8 cellular contexts compared by ENCODE assay signal in genomic region chrX:123961268-123962005, GRCh38. TPM values are rescaled to one million over a fixed set of nuclear protein-coding genes. Genes with fewer than 3 reads are reported as not detected.
DNase-seq lines count a peak whose midpoint lies in the region; ATAC-seq and TF ChIP-seq lines count a peak whose summit lies in the region.

Gene STAG2 (plus strand): TSS chrX:123961706. CDS start chrX:124022628, 60,922 bp downstream.

- H3K4me3 Mint-ChIP-seq in natural killer cell = peak within 1 kb of the TSS; percentile 99

- peak; percentile 35 for TF ChIP-seq POLR2A in NB4 (IDR thresholded peaks at IDR 0.05; ENCODE audit: extremely low read depth, insufficient read length)

- peak in 1 of 3 donors; percentile 16 for ATAC-seq in natural killer cell
- ATAC-seq in HG02623 (IDR thresholded peaks at IDR 0.05; ENCODE audit: unreplicated experiment) = no peak

- H3K27ac Mint-ChIP-seq in natural killer cell = peak within 1 kb of the TSS; percentile 99 to 100

- peak within 1 kb of the TSS; percentile 98 for H3K27ac ChIP-seq in SJSA1

- peaks cover 33 to 36% of the 10 kb centered on the region in 2 donors for H3K4me1 Mint-ChIP-seq in natural killer cell

- intact Hi-C loops in natural killer cell (cut with micrococcal nuclease) = loop anchor here (5.0 kb wide), 5 partner anchors 51 to 401 kb away; no protein-coding TSS in a partner anchor

- H3K27me3 Mint-ChIP-seq in natural killer cell (ENCODE audit: low read depth in 2 of 2) = no peaks in the 10 kb centered on the region

- no peak for TF ChIP-seq CTCF in NB4 (IDR thresholded peaks at IDR 0.05; ENCODE audit: low read depth, low read length)
- TF ChIP-seq CTCF in natural killer cell (IDR thresholded peaks at IDR 0.05) = no peak

- peak within 1 kb of the TSS; percentile 95 for H3K4me3 ChIP-seq in NB4 (ENCODE audit: low read depth, low read length)
- peak within 1 kb of the TSS; percentile 77 for H3K4me3 ChIP-seq in SJSA1

- peaks cover 3% of the 10 kb centered on the region for H3K36me3 ChIP-seq in SJSA1

- H3K27me3 ChIP-seq in SJSA1 (replicated peaks) = no peaks in the 10 kb centered on the region

- no peaks in the 10 kb centered on the region for H3K9me3 Mint-ChIP-seq in natural killer cell

- 0 out of 2 replicates have a peak, but pooled peaks cover 3% of the 10 kb centered on the region for H3K4me1 ChIP-seq in SJSA1 (replicated peaks)

- H3K9me3 ChIP-seq in SJSA1 (replicated peaks) = no peaks in the 10 kb centered on the region

- DNase-seq in ELR (ENCODE audit: low read depth) (peak; percentile 88), NB4 (ENCODE audit: low read depth) (peak; percentile 94), SJSA1 (ENCODE audit: low read depth in 1 of 2, low spot score in 2 of 2) (peak; percentile 74 to 84), fibroblast of the conjunctiva (ENCODE audit: low read depth) (peak; percentile 84), natural killer cell (peak; percentile 50), stromal cell of bone marrow (ENCODE audit: low read depth) (peak; percentile 69)
- peak; percentile 10 to 54 (median 44) for DNase-seq in activated naive CD4-positive, alpha-beta T cell (lab: John Stamatoyannopoulos, UW)

- H3K36me3 Mint-ChIP-seq in natural killer cell = peaks cover 10% of the 10 kb centered on the region

RNA-seq across cellular contexts. Expression of gene STAG2, which starts in this region (rescaled TPM):
- total RNA-seq in SJSA1 (2014; rRNA removed; shearing (Covaris generic)) = 85.9 and 103 TPM in 2 replicates
- 10 to 100 TPM; 91.7 to 97.2 (median 92.4) TPM for total RNA-seq in natural killer cell

Comparison
In these comparisons a context has a peak if more than half of its experiments do, and no peak if none do; other contexts are left out.
1. DNase-seq: peak in every context shown above with its lines; median percentile 94 in NB4; 88 in ELR; 84 in fibroblast of the conjunctiva; 79 in SJSA1; 69 in stromal cell of bone marrow; 50 in natural killer cell; 44 in activated naive CD4-positive, alpha-beta T cell.